In the genomic region with DNA sequence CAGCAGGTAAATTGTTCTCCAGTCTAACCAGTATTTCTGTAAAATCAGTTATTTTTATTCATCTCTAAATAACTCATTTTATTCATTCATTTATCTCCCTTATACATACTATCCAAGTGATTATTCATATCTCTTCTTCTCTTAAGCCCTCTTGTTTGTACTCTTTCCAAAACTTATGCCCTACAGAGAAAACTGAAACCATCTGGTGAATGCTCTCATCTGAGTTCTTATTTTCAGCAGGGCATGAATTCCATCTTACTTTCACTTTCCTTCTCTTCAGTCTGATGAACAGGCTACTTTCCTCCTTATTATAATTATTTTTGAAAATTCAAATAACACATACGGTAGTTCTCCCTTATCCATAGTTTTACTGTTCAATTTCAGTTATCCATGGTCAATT, we compare ENCODE assay signal across 8 cellular contexts.
DNase-seq lines count a peak whose midpoint lies in the region; ATAC-seq, FAIRE-seq and TF ChIP-seq lines count a peak whose summit lies in the region.

No MANE protein-coding gene starts in this region.

- TF ChIP-seq EP300 in HepG2 (IDR thresholded peaks at IDR 0.05; ENCODE audit: low read depth in 2 of 2, low read length in 2 of 2) (no peak), HepG2 (CRISPR knock-in tag; IDR thresholded peaks at IDR 0.05; ENCODE audit: borderline replicate concordance) (no peak)

- POLR2A ChIA-PET in HepG2 (lab: Yijun Ruan, JAX) (no interaction called here), GM10248 (lab: Yijun Ruan, JAX) (no interaction called here)
- POLR2A ChIA-PET in CD4-positive, alpha-beta memory T cell (lab: Charles Lee; ENCODE audit: partially characterized antibody): no interaction called here

- H3K27ac ChIP-seq in right lobe of liver (peak overlapping the region in 1 of 3 donors; percentile 1), HepG2 (ENCODE audit: extremely low read length, insufficient read depth, low read length) (no peak overlapping the region), aorta (ENCODE audit: low read depth in 1 of 2, low read length in 2 of 2) (no peak overlapping the region)
- H3K27ac ChIP-seq in CD4-positive, alpha-beta memory T cell (ENCODE audit: low read depth, low read length): no peak overlapping the region

- intact Hi-C loops in right lobe of liver (cut with DNase I) (no loop called here), HepG2 (cut with micrococcal nuclease; ENCODE audit: unreplicated experiment) (no loop called here), aorta (cut with DNase I) (no loop called here)
- intact Hi-C loops in CD4-positive, alpha-beta memory T cell (cut with micrococcal nuclease): no loop called here

- peaks cover 4 to 14% (median 8%) of the 10 kb centered on the region in 4 donors for H3K4me1 Mint-ChIP-seq in CD4-positive, alpha-beta memory T cell

- ATAC-seq in right lobe of liver (peak; percentile 60 to 83 (median 71)), HepG2 (no peak), HG03520 (IDR thresholded peaks at IDR 0.05; ENCODE audit: unreplicated experiment) (peak; percentile 69), aorta (ENCODE audit: low FRiP score) (no peak)

- no peaks in the 10 kb centered on the region for H3K9me3 ChIP-seq in right lobe of liver
- no peaks in the 10 kb centered on the region for H3K9me3 ChIP-seq in HepG2 (ENCODE audit: low read length)
- H3K9me3 ChIP-seq in aorta (ENCODE audit: control insufficient read depth, low read length): no peaks in the 10 kb centered on the region
- no peaks in the 10 kb centered on the region for H3K9me3 ChIP-seq in CD4-positive, alpha-beta memory T cell (ENCODE audit: control insufficient read depth in 1 of 2, low read length in 2 of 2)

- H3K27me3 Mint-ChIP-seq in CD4-positive, alpha-beta memory T cell: no peaks in the 10 kb centered on the region

- peaks cover 12 to 22% of the 10 kb centered on the region in 2 donors for H3K36me3 Mint-ChIP-seq in CD4-positive, alpha-beta memory T cell

- peaks cover 0 to 8% (median 0%) of the 10 kb centered on the region in 4 donors for H3K36me3 ChIP-seq in right lobe of liver
- H3K36me3 ChIP-seq in HepG2 (replicated peaks in 1 of 2; ENCODE audit: control insufficient read depth in 1 of 2, insufficient read depth in 2 of 2, low read length in 2 of 2): peaks cover 0 to 19% of the 10 kb centered on the region in 2 experiments; a peak in 3 of 5 replicates
- peaks cover 0 to 3% of the 10 kb centered on the region in 2 donors for H3K36me3 ChIP-seq in aorta (ENCODE audit: control insufficient read depth in 1 of 2, insufficient read depth in 2 of 2, low read length in 1 of 2)
- H3K36me3 ChIP-seq in CD4-positive, alpha-beta memory T cell (ENCODE audit: insufficient read depth, low read length): no peaks in the 10 kb centered on the region

- no TSS peak for BruUV-seq in HepG2 (replicated peaks; lab: Mats Ljungman, UMichigan)

- no peak for TF ChIP-seq POLR2A in right lobe of liver (IDR thresholded peaks at IDR 0.05)
- TF ChIP-seq POLR2A in HepG2 (IDR thresholded peaks at IDR 0.05; ENCODE audit: insufficient read depth in 1 of 2, low read depth in 2 of 2, low read length in 2 of 2): no peak

- WGBS in right lobe of liver (ENCODE audit: insufficient coverage, low coverage, low lambda C conversion rate, missing lambda C conversion rate): 21% methylated on average over 1 of the region's 1 CpG
- 93% methylated on average over 1 of the region's 1 CpG for WGBS in HepG2 (ENCODE audit: low lambda C conversion rate)
- 67 to 69% methylated on average over 1 of the region's 1 CpG for WGBS in aorta, 2 donors

- in situ Hi-C loops in HepG2 (cut with HindIII; ENCODE audit: extremely low pct_ligation_motif_present, low pct_unique_long_range_greater_than_20kb): no loop called here

- H3K4me1 ChIP-seq in right lobe of liver (peaks cover 0 to 21% (median 3%) of the 10 kb centered on the region in 4 donors), HepG2 (ENCODE audit: insufficient read depth, low read length) (peaks cover 10% of the 10 kb centered on the region), aorta (ENCODE audit: control insufficient read depth in 1 of 2, insufficient read depth in 2 of 2, low read length in 2 of 2) (no peaks in the 10 kb centered on the region)
- H3K4me1 ChIP-seq in CD4-positive, alpha-beta memory T cell (ENCODE audit: insufficient read depth, low read length): no peaks in the 10 kb centered on the region

- H3K4me2 ChIP-seq in HepG2 (ENCODE audit: low read depth, low read length): no peak overlapping the region

- H3K4me3 ChIP-seq in right lobe of liver: no peak overlapping the region
- no peak overlapping the region for H3K4me3 ChIP-seq in HepG2 (replicated peaks in 1 of 3; ENCODE audit: insufficient read depth in 1 of 3, low read depth in 2 of 3, low read length in 3 of 3)
- H3K4me3 ChIP-seq in epithelial cell of proximal tubule (ENCODE audit: low read depth, low read length): peak overlapping the region; percentile 34
- H3K4me3 ChIP-seq in aorta (ENCODE audit: low read length in 2 of 2): no peak overlapping the region
- no peak overlapping the region for H3K4me3 ChIP-seq in CD4-positive, alpha-beta memory T cell (ENCODE audit: low read length in 2 of 2)

- TF ChIP-seq CTCF in right lobe of liver (IDR thresholded peaks at IDR 0.05) (no peak), HepG2 (CRISPR knock-in tag; IDR thresholded peaks at IDR 0.05) (no peak), epithelial cell of proximal tubule (conservative IDR thresholded peaks at IDR 0.05; ENCODE audit: low read depth, low read length) (no peak), GM10248 (IDR thresholded peaks at IDR 0.05; ENCODE audit: control extremely low read depth, extremely low read depth, low read depth, missing control alignments) (no peak)

- H4K20me1 ChIP-seq in HepG2 (ENCODE audit: insufficient read depth, low read length): no peaks in the 10 kb centered on the region; the same call in 1 of the 2 replicates

- peaks cover 0 to 2% (median 0%) of the 10 kb centered on the region in 8 donors for H3K9me3 Mint-ChIP-seq in CD4-positive, alpha-beta memory T cell

- no peak overlapping the region for H3K9ac ChIP-seq in HepG2 (ENCODE audit: insufficient read depth, low read depth, low read length)

- DNase-seq in right lobe of liver (no peak), HepG2 (ENCODE audit: low spot score) (no peak), epithelial cell of proximal tubule (ENCODE audit: low read depth) (no peak), GM10248 (ENCODE audit: extremely low spot score) (no peak), aorta (no peak)
- no peak for DNase-seq in CD4-positive, alpha-beta memory T cell
- DNase-seq in stimulated activated CD4-positive, alpha-beta T cell treated with anti-CD3 and anti-CD28 coated beads, Interleukin-15, amount 100 ng/mL, for 24 hours: no peak

- H3K4me3 Mint-ChIP-seq in CD4-positive, alpha-beta memory T cell: peak overlapping the region in 3 of 8 donors; percentile 10 to 76 (median 27)

- TF ChIP-seq RAD21 in HepG2 (CRISPR knock-in tag; IDR thresholded peaks at IDR 0.05): no peak

- peak overlapping the region in 1 of 7 donors; percentile 81 for H3K27ac Mint-ChIP-seq in CD4-positive, alpha-beta memory T cell

- CTCF ChIA-PET in HepG2 (lab: Yijun Ruan, JAX; ENCODE audit: low intra/inter-chr PET ratio, low total read pairs) (no interaction called here), GM10248 (lab: Yijun Ruan, JAX) (no interaction called here)
- CTCF ChIA-PET in CD4-positive, alpha-beta memory T cell (lab: Charles Lee; ENCODE audit: partially characterized antibody): no interaction called here

- H3K79me2 ChIP-seq in HepG2 (ENCODE audit: insufficient read depth, low read length): no peaks in the 10 kb centered on the region

- H2AFZ ChIP-seq in HepG2 (ENCODE audit: low read length): no peak overlapping the region

- H3K27me3 ChIP-seq in right lobe of liver: no peaks in the 10 kb centered on the region
- H3K27me3 ChIP-seq in HepG2 (ENCODE audit: control insufficient read depth in 1 of 2, insufficient read depth in 2 of 2, low read length in 2 of 2): no peaks in the 10 kb centered on the region
- no peaks in the 10 kb centered on the region for H3K27me3 ChIP-seq in aorta (ENCODE audit: control insufficient read depth in 1 of 2, insufficient read depth in 2 of 2, low read length in 1 of 2)
- H3K27me3 ChIP-seq in CD4-positive, alpha-beta memory T cell (ENCODE audit: insufficient read depth, low read length): no peaks in the 10 kb centered on the region

- FAIRE-seq in HepG2 (lab: Jason Lieb, UNC): no peak

TF ChIP-seq in HepG2, 621 proteins besides CTCF, POLR2A, EP300 and RAD21 (continues in another document):
- no peak for TF ChIP-seq ZNF101 (CRISPR knock-in tag; IDR thresholded peaks at IDR 0.05; ENCODE audit: borderline replicate concordance, low read depth)
- TF ChIP-seq ZNF780A (CRISPR knock-in tag; IDR thresholded peaks at IDR 0.05): no peak
- no peak for TF ChIP-seq GPBP1L1 (CRISPR knock-in tag; IDR thresholded peaks at IDR 0.05)
- no peak for TF ChIP-seq AKAP8 (CRISPR knock-in tag; IDR thresholded peaks at IDR 0.05)

Comparison
In these comparisons a context has a peak if more than half of its experiments do, and no peak if none do; other contexts are left out.
1. ATAC-seq: peak in right lobe of liver (4 of 4) and HG03520 (single experiment); none in HepG2 (single experiment) and aorta (single experiment).